In genomic region chr7:135349746-135350145, GRCh38 we compare ENCODE assay signal across 13 cellular contexts.
DNase-seq lines count a peak whose midpoint lies in the region; ATAC-seq and TF ChIP-seq lines count a peak whose summit lies in the region.
"Had no signal": no experiment of that assay in that cellular context is flagged by ENCODE, and none has a peak within 500 bp of the region (broad histone marks: within the 10 kb centered on the region; RNA-seq: fewer than 3 reads in every experiment).

No MANE protein-coding gene starts in this region.

- H3K4me1 Mint-ChIP-seq in HFFc6 (ENCODE audit: low read depth), result peaks cover 7% of the 10 kb centered on the region

- no peak overlapping the region for H3K4me3 ChIP-seq in WERI-Rb-1 (ENCODE audit: low read depth, low read length)
- H3K4me3 ChIP-seq in fibroblast of mammary gland (ENCODE audit: control insufficient read depth, low read depth, low read length), result no peak overlapping the region
- H3K4me3 ChIP-seq: K562 had no signal

- no peak for ATAC-seq in HG03175 (IDR thresholded peaks at IDR 0.05; ENCODE audit: unreplicated experiment)
- no peak for ATAC-seq in GM19324 (IDR thresholded peaks at IDR 0.05; ENCODE audit: low FRiP score, unreplicated experiment)
- no peak for ATAC-seq in GM19035 (IDR thresholded peaks at IDR 0.05; ENCODE audit: unreplicated experiment)
- ATAC-seq: K562 had no signal

- H3K4me3 Mint-ChIP-seq in HFFc6, result no peak overlapping the region

- CTCF ChIA-PET in HEK293T (lab: Yijun Ruan, JAX), result no interaction called here

- POLR2A ChIA-PET in HEK293T (lab: Yijun Ruan, JAX), result no interaction called here

- no peaks in the 10 kb centered on the region for H3K36me3 Mint-ChIP-seq in HFFc6 (ENCODE audit: low read depth)

- H3K9me3 Mint-ChIP-seq in HFFc6, result no peaks in the 10 kb centered on the region

- H3K27me3 Mint-ChIP-seq in HFFc6 (ENCODE audit: insufficient read depth), result peaks cover 7% of the 10 kb centered on the region

- TF ChIP-seq CTCF in HFFc6 (IDR thresholded peaks at IDR 0.05), result no peak
- TF ChIP-seq CTCF in WERI-Rb-1 (IDR thresholded peaks at IDR 0.05; ENCODE audit: low read depth, low read length), result no peak
- TF ChIP-seq CTCF in fibroblast of mammary gland (conservative IDR thresholded peaks at IDR 0.05; ENCODE audit: control insufficient read depth, insufficient read depth, low read depth, low read length), result no peak

- H3K27me3 ChIP-seq in WERI-Rb-1 (ENCODE audit: insufficient read depth, low read depth, severe bottlenecking), result no peaks in the 10 kb centered on the region

- H3K36me3 ChIP-seq in WERI-Rb-1, result no peaks in the 10 kb centered on the region

- no peak overlapping the region for H3K27ac ChIP-seq in WERI-Rb-1

- H3K9me3 ChIP-seq in WERI-Rb-1 (ENCODE audit: severe bottlenecking), result no peaks in the 10 kb centered on the region

- DNase-seq in HFFc6 (peak; percentile 17), WERI-Rb-1 (peak; percentile 54), fibroblast of mammary gland (ENCODE audit: low read depth) (peak; percentile 5), HEK293T (ENCODE audit: extremely low spot score) (no peak)
- DNase-seq: C1 segment of cervical spinal cord, NCI-H1048, NCI-H146, NCI-H2081 treated with DMSO at 0.1 percent for 48 hours, NCI-H526 had no signal

- no peak overlapping the region for H3K27ac Mint-ChIP-seq in HFFc6

TF ChIP-seq in HEK293T, 16 proteins besides CTCF, POLR2A, EP300 and RAD21:
- TF ChIP-seq ELF4 (IDR thresholded peaks at IDR 0.05), result no peak
- TF ChIP-seq FOXM1 (IDR thresholded peaks at IDR 0.05; ENCODE audit: borderline replicate concordance), result no peak
- no peak for TF ChIP-seq HDGF (IDR thresholded peaks at IDR 0.05; ENCODE audit: borderline replicate concordance)
- no peak for TF ChIP-seq LEF1 (IDR thresholded peaks at IDR 0.05; ENCODE audit: borderline replicate concordance)
- no peak for TF ChIP-seq SUZ12 (IDR thresholded peaks at IDR 0.05)
- no peak for TF ChIP-seq NFRKB (IDR thresholded peaks at IDR 0.05)
- no peak for TF ChIP-seq BHLHE40 (IDR thresholded peaks at IDR 0.05; ENCODE audit: borderline replicate concordance)
- TF ChIP-seq SP1 (IDR thresholded peaks at IDR 0.05), result no peak
- TF ChIP-seq PKNOX1 (IDR thresholded peaks at IDR 0.05), result no peak
- TF ChIP-seq FOXA1 (IDR thresholded peaks at IDR 0.05), result no peak
- no peak for TF ChIP-seq ARNT (IDR thresholded peaks at IDR 0.05)
- TF ChIP-seq L3MBTL2 (conservative IDR thresholded peaks at IDR 0.05), result no peak
- no peak for TF ChIP-seq CTBP1 (IDR thresholded peaks at IDR 0.05; ENCODE audit: borderline replicate concordance)
